In the genomic region with DNA sequence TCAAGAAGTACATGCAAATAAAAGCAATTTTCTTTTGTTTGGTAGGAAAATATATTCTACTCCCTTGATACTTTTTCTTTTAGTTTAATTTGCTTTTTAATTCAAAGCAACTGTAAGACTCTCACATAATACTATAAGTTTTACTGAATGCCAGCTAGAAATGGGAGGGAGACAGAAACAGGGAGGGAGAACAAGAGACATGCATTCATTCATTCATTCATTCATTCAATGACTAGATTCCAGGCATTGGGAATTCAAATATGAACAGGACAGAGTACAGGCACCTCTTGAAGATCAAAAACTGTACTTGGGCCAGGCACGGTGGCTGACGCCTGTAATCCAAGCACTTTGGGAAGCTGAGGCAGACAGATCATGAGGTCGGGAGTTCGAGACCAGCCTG, we compare ENCODE assay signal across 8 cellular contexts.
"Had no signal": no experiment of that assay in that cellular context is flagged by ENCODE, and none has a peak within 500 bp of the region (broad histone marks: within the 10 kb centered on the region; RNA-seq: fewer than 3 reads in every experiment).

No MANE protein-coding gene starts in this region.

- H3K4me3 Mint-ChIP-seq: H9 had no signal

- H2AFZ ChIP-seq: GM23338 had no signal

- H3K4me3 ChIP-seq: GM23338 had no signal

- H3K4me2 ChIP-seq: GM23338 had no signal

- FAIRE-seq: H1, H54, HTR-8/SVneo had no signal

- DNase-seq: H9, HCEC 1CT, IMR-90, KBM-7 had no signal

- H3K9me3 Mint-ChIP-seq: GM23338 had no signal
